Comparison of ENCODE assay signal across 7 cellular contexts in genomic region chr4:122826596-122827257, GRCh38. TPM values are rescaled to one million over a fixed set of nuclear protein-coding genes. Genes with fewer than 3 reads are reported as not detected.
DNase-seq lines count a peak whose midpoint lies in the region; ATAC-seq and TF ChIP-seq lines count a peak whose summit lies in the region.

Gene FGF2, plus strand, starts transcription at chr4:122826831. Its CDS starts 344 bp downstream, at chr4:122827175.

- TF ChIP-seq CTCF in GM12875 (IDR thresholded peaks at IDR 0.05; ENCODE audit: borderline replicate concordance, insufficient read depth, low read depth, low read length) (no peak), foreskin keratinocyte (conservative IDR thresholded peaks at IDR 0.05) (no peak), nephron progenitor cell (IDR thresholded peaks at IDR 0.05) (no peak)

- peak; percentile 28 for ATAC-seq in GM21737 (IDR thresholded peaks at IDR 0.05; ENCODE audit: unreplicated experiment)
- ATAC-seq in foreskin keratinocyte, result peak; percentile 51

- H3K4me3 ChIP-seq in GM12875 (ENCODE audit: low read depth, low read length), result peak within 1 kb of the TSS; percentile 96

- peaks cover 12% of the 10 kb centered on the region for H3K4me1 Mint-ChIP-seq in activated naive CD4-positive, alpha-beta T cell treated with anti-CD3 and anti-CD28 coated beads, Interleukin-2, amount 10 ng/mL, durations not matched to agents 7 days and 5 days
- H3K4me1 Mint-ChIP-seq in nephron progenitor cell, result peaks cover 33% of the 10 kb centered on the region

- peaks cover 65% of the 10 kb centered on the region for H3K27me3 Mint-ChIP-seq in activated naive CD4-positive, alpha-beta T cell treated with anti-CD3 and anti-CD28 coated beads, Interleukin-2, amount 10 ng/mL, durations not matched to agents 7 days and 5 days
- H3K27me3 Mint-ChIP-seq in nephron progenitor cell (ENCODE audit: low read depth, poor library complexity), result peaks cover 31% of the 10 kb centered on the region

- peak within 1 kb of the TSS; percentile 33 for H3K27ac Mint-ChIP-seq in activated naive CD4-positive, alpha-beta T cell treated with anti-CD3 and anti-CD28 coated beads, Interleukin-2, amount 10 ng/mL, durations not matched to agents 7 days and 5 days
- H3K27ac Mint-ChIP-seq in nephron progenitor cell, result peak within 1 kb of the TSS; percentile 50

- H3K27me3 ChIP-seq in foreskin keratinocyte, result peaks cover 10% of the 10 kb centered on the region

- peak; percentile 47 for DNase-seq in LHCN-M2 (ENCODE audit: low read depth)
- peak; percentile 44 for DNase-seq in activated naive CD4-positive, alpha-beta T cell treated with anti-CD3 and anti-CD28 coated beads, Interleukin-2, amount 10 ng/mL, durations not matched to agents 7 days and 5 days
- no peak for DNase-seq in foreskin keratinocyte
- DNase-seq in nephron progenitor cell, result peak; percentile 79
- DNase-seq in GF-D8 (lab: John Stamatoyannopoulos, UW), result no peak

- no peaks in the 10 kb centered on the region for H3K9me3 Mint-ChIP-seq in activated naive CD4-positive, alpha-beta T cell treated with anti-CD3 and anti-CD28 coated beads, Interleukin-2, amount 10 ng/mL, durations not matched to agents 7 days and 5 days
- H3K9me3 Mint-ChIP-seq in nephron progenitor cell, result no peaks in the 10 kb centered on the region

- peak within 1 kb of the TSS; percentile 71 for H3K4me3 Mint-ChIP-seq in activated naive CD4-positive, alpha-beta T cell treated with anti-CD3 and anti-CD28 coated beads, Interleukin-2, amount 10 ng/mL, durations not matched to agents 7 days and 5 days
- peak within 1 kb of the TSS; percentile 91 for H3K4me3 Mint-ChIP-seq in nephron progenitor cell

- no peak within 1 kb of the TSS for H3K27ac ChIP-seq in foreskin keratinocyte

- CTCF ChIA-PET in activated naive CD4-positive, alpha-beta T cell treated with anti-CD3 and anti-CD28 coated beads, Interleukin-2, amount 10 ng/mL, durations not matched to agents 7 days and 5 days (lab: Charles Lee), result interaction anchor here (1.0 to 1.2 kb wide), 2 partner anchors 12 to 93 kb away, joined by 3 to 5 read pairs; no protein-coding TSS in a partner anchor

- H3K4me1 ChIP-seq in foreskin keratinocyte, result peaks cover 5% of the 10 kb centered on the region

- H3K36me3 Mint-ChIP-seq in activated naive CD4-positive, alpha-beta T cell treated with anti-CD3 and anti-CD28 coated beads, Interleukin-2, amount 10 ng/mL, durations not matched to agents 7 days and 5 days, result peaks cover 6% of the 10 kb centered on the region
- H3K36me3 Mint-ChIP-seq in nephron progenitor cell (ENCODE audit: low read depth), result peaks cover 15% of the 10 kb centered on the region

RNA-seq across cellular contexts. Expression of gene FGF2, which starts in this region (rescaled TPM):
- total RNA-seq in LHCN-M2 (2014; rRNA removed) (14.6 and 15.0 TPM in 2 replicates), foreskin keratinocyte (2.3 and 2.5 TPM in 2 replicates)
- 8.8 TPM for polyA plus RNA-seq in LHCN-M2 (2012)
- 1.1 TPM in 2 replicates for polyA plus RNA-seq in foreskin keratinocyte

Comparison
In these comparisons a context has a peak if more than half of its experiments do, and no peak if none do; other contexts are left out.
1. DNase-seq: peak in LHCN-M2 (single experiment), activated naive CD4-positive, alpha-beta T cell treated with anti-CD3 and anti-CD28 coated beads, Interleukin-2, amount 10 ng/mL, durations not matched to agents 7 days and 5 days (single experiment) and nephron progenitor cell (single experiment); none in foreskin keratinocyte (0 of 2) and GF-D8 (single experiment).